ENCODE assay signal across 20 cellular contexts in the genomic region with DNA sequence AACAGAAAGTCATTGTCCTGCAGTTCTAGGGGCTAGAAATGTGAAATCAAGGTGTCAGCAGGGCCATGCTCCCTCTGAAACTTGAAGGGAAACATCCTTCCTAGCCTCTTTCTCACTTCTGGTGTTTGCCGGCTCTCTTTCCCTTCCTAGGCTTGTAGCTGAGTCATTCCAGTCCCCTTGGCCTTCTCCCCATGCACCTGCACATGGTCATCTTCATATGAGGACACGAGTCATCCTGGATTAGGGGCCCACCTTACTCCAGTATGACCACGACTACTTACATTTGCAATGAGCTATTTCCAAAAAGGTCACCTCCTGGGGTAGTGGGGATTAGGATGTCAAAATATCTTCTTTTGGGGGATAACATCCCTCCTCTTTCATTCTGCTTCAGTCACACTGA.
DNase-seq lines count a peak whose midpoint lies in the region; ATAC-seq and TF ChIP-seq lines count a peak whose summit lies in the region.
"Had no signal": no experiment of that assay in that cellular context is flagged by ENCODE, and none has a peak within 500 bp of the region (broad histone marks: within the 10 kb centered on the region; RNA-seq: fewer than 3 reads in every experiment).

No MANE protein-coding gene starts in this region.

- no peak for TF ChIP-seq CTCF in GM23338 (conservative IDR thresholded peaks at IDR 0.05; ENCODE audit: low read depth in 2 of 2)

- no peak overlapping the region for H3K4me3 Mint-ChIP-seq in activated naive CD8-positive, alpha-beta T cell treated with anti-CD3 and anti-CD28 coated beads, Interleukin-2, amount 50 U/mL, for 24 hours
- no peak overlapping the region for H3K4me3 Mint-ChIP-seq in activated naive CD8-positive, alpha-beta T cell treated with anti-CD3 and anti-CD28 coated beads for 36 hours
- no peak overlapping the region for H3K4me3 Mint-ChIP-seq in GM23338
- no peak overlapping the region for H3K4me3 Mint-ChIP-seq in natural killer cell treated with Interleukin-12 subunit alpha and Interleukin-12 subunit beta and Interleukin-15 and Interleukin-18, amount 100 ng/mL, for 72 hours
- H3K4me3 Mint-ChIP-seq: CD4-positive, alpha-beta memory T cell; H9; HFFc6 had no signal

- H4K20me1 ChIP-seq in GM23338 (replicated peaks; ENCODE audit: insufficient read depth) = no peaks in the 10 kb centered on the region
- H4K20me1 ChIP-seq: BLaER1 had no signal

- H3F3A ChIP-seq in GM23338 (replicated peaks; ENCODE audit: low read depth) = no peaks in the 10 kb centered on the region

- H2AFZ ChIP-seq in GM23338 = peak overlapping the region; percentile 28; the same call in 1 of the 2 replicates

- no peaks in the 10 kb centered on the region for H3K36me3 ChIP-seq in GM23338 (ENCODE audit: insufficient read depth)
- H3K36me3 ChIP-seq: BLaER1, Peyer's patch had no signal

- no peaks in the 10 kb centered on the region for H3K27me3 ChIP-seq in GM23338 (ENCODE audit: insufficient read depth)
- H3K27me3 ChIP-seq: BLaER1, Peyer's patch had no signal

- H3K4me2 ChIP-seq in GM23338 = no peak overlapping the region
- H3K4me2 ChIP-seq: BLaER1 had no signal

- no peak overlapping the region for H3K27ac Mint-ChIP-seq in activated naive CD8-positive, alpha-beta T cell treated with anti-CD3 and anti-CD28 coated beads, Interleukin-2, amount 50 U/mL, for 24 hours
- H3K27ac Mint-ChIP-seq in activated naive CD8-positive, alpha-beta T cell treated with anti-CD3 and anti-CD28 coated beads for 36 hours = no peak overlapping the region
- H3K27ac Mint-ChIP-seq in GM23338 = no peak overlapping the region
- H3K27ac Mint-ChIP-seq in natural killer cell treated with Interleukin-12 subunit alpha and Interleukin-12 subunit beta and Interleukin-15 and Interleukin-18, amount 100 ng/mL, for 72 hours = no peak overlapping the region
- H3K27ac Mint-ChIP-seq: H9, HFFc6 had no signal

- no peaks in the 10 kb centered on the region for H3K4me1 ChIP-seq in GM23338 (ENCODE audit: insufficient read depth)
- H3K4me1 ChIP-seq: Caco-2 had no signal

- H3K36me3 Mint-ChIP-seq in activated naive CD8-positive, alpha-beta T cell treated with anti-CD3 and anti-CD28 coated beads, Interleukin-2, amount 50 U/mL, for 24 hours (ENCODE audit: low read depth) = peaks cover 1% of the 10 kb centered on the region
- H3K36me3 Mint-ChIP-seq in activated naive CD8-positive, alpha-beta T cell treated with anti-CD3 and anti-CD28 coated beads for 36 hours = no peaks in the 10 kb centered on the region
- H3K36me3 Mint-ChIP-seq in GM23338 (ENCODE audit: low read depth) = no peaks in the 10 kb centered on the region
- H3K36me3 Mint-ChIP-seq in natural killer cell treated with Interleukin-12 subunit alpha and Interleukin-12 subunit beta and Interleukin-15 and Interleukin-18, amount 100 ng/mL, for 72 hours = no peaks in the 10 kb centered on the region
- H3K36me3 Mint-ChIP-seq: CD4-positive, alpha-beta memory T cell had no signal

- no peaks in the 10 kb centered on the region for H3K9me2 ChIP-seq in GM23338 (ENCODE audit: insufficient read depth)

- no peaks in the 10 kb centered on the region for H3K27me3 Mint-ChIP-seq in activated naive CD8-positive, alpha-beta T cell treated with anti-CD3 and anti-CD28 coated beads, Interleukin-2, amount 50 U/mL, for 24 hours
- no peaks in the 10 kb centered on the region for H3K27me3 Mint-ChIP-seq in activated naive CD8-positive, alpha-beta T cell treated with anti-CD3 and anti-CD28 coated beads for 36 hours
- H3K27me3 Mint-ChIP-seq in GM23338 (ENCODE audit: insufficient read depth, low read depth, poor library complexity) = peaks cover 3% of the 10 kb centered on the region
- peaks cover 0 to 6% of the 10 kb centered on the region in 2 donors for H3K27me3 Mint-ChIP-seq in natural killer cell treated with Interleukin-12 subunit alpha and Interleukin-12 subunit beta and Interleukin-15 and Interleukin-18, amount 100 ng/mL, for 72 hours
- H3K27me3 Mint-ChIP-seq: CD4-positive, alpha-beta memory T cell had no signal

- H3K9me3 Mint-ChIP-seq in activated naive CD8-positive, alpha-beta T cell treated with anti-CD3 and anti-CD28 coated beads, Interleukin-2, amount 50 U/mL, for 24 hours = peaks cover 4% of the 10 kb centered on the region
- no peaks in the 10 kb centered on the region for H3K9me3 Mint-ChIP-seq in activated naive CD8-positive, alpha-beta T cell treated with anti-CD3 and anti-CD28 coated beads for 36 hours
- no peaks in the 10 kb centered on the region; the same call in 2 of the 3 replicates for H3K9me3 Mint-ChIP-seq in GM23338
- no peaks in the 10 kb centered on the region for H3K9me3 Mint-ChIP-seq in natural killer cell treated with Interleukin-12 subunit alpha and Interleukin-12 subunit beta and Interleukin-15 and Interleukin-18, amount 100 ng/mL, for 72 hours
- H3K9me3 Mint-ChIP-seq: CD4-positive, alpha-beta memory T cell; H9 had no signal

- ATAC-seq in activated naive CD8-positive, alpha-beta T cell treated with anti-CD3 and anti-CD28 coated beads, Interleukin-2, amount 50 U/mL, for 24 hours = peak; percentile 29
- ATAC-seq in GM23338 = no peak
- ATAC-seq in natural killer cell treated with Interleukin-12 subunit alpha and Interleukin-12 subunit beta and Interleukin-15 and Interleukin-18, amount 100 ng/mL, for 72 hours = no peak
- ATAC-seq: SK-N-SH treated with all-trans-retinoic acid at 6 μM for 48 hours had no signal

- H3K4me3 ChIP-seq in GM23338 = no peak overlapping the region
- H3K4me3 ChIP-seq: BLaER1, Peyer's patch had no signal

- no peak overlapping the region for H3K27ac ChIP-seq in GM23338 (ENCODE audit: low read depth)
- H3K27ac ChIP-seq: BLaER1, Peyer's patch had no signal

- no peak for DNase-seq in activated naive CD8-positive, alpha-beta T cell treated with anti-CD3 and anti-CD28 coated beads, Interleukin-2, amount 50 U/mL, for 24 hours
- DNase-seq in activated naive CD8-positive, alpha-beta T cell treated with anti-CD3 and anti-CD28 coated beads for 36 hours = no peak
- DNase-seq in GM23338 (ENCODE audit: low spot score) (no peak), kidney tubule cell (ENCODE audit: low spot score) (peak; percentile 9), D341Med (ENCODE audit: low spot score) (no peak)
- no peak for DNase-seq in activated effector memory CD4-positive, alpha-beta T cell treated with anti-CD3 and anti-CD28 coated beads, Interleukin-2, amount 50 U/mL, for 16 hours
- DNase-seq in natural killer cell treated with Interleukin-12 subunit alpha and Interleukin-12 subunit beta and Interleukin-15 and Interleukin-18, amount 100 ng/mL, for 72 hours (ENCODE audit: low spot score) = no peak
- DNase-seq: Caco-2; CD4-positive, alpha-beta memory T cell; H9; HFFc6; Karpas-422; NCI-H1694 treated with DMSO at 0.1 percent for 48 hours; NCI-H2081 treated with DMSO at 0.1 percent for 48 hours; NCI-H446 treated with DMSO at 0.1 percent for 48 hours; NCI-H526 treated with DMSO at 0.1 percent for 48 hours; NK-92 treated with Interleukin-12 subunit alpha and Interleukin-12 subunit beta, amount 100 ng/mL, for 24 hours; Peyer's patch had no signal

- H3K4me1 Mint-ChIP-seq in activated naive CD8-positive, alpha-beta T cell treated with anti-CD3 and anti-CD28 coated beads, Interleukin-2, amount 50 U/mL, for 24 hours = peaks cover 47% of the 10 kb centered on the region
- peaks cover 33% of the 10 kb centered on the region for H3K4me1 Mint-ChIP-seq in activated naive CD8-positive, alpha-beta T cell treated with anti-CD3 and anti-CD28 coated beads for 36 hours
- no peaks in the 10 kb centered on the region for H3K4me1 Mint-ChIP-seq in GM23338
- peaks cover 22 to 27% of the 10 kb centered on the region in 2 donors for H3K4me1 Mint-ChIP-seq in natural killer cell treated with Interleukin-12 subunit alpha and Interleukin-12 subunit beta and Interleukin-15 and Interleukin-18, amount 100 ng/mL, for 72 hours (ENCODE audit: low read depth in 2 of 2)

- no peaks in the 10 kb centered on the region for H3K79me2 ChIP-seq in GM23338 (replicated peaks; ENCODE audit: insufficient read depth)

TF ChIP-seq in GM23338, 12 proteins besides CTCF, POLR2A, EP300 and RAD21 (continues in another document):
- TF ChIP-seq CREB1 (CRISPR knock-in tag; IDR thresholded peaks at IDR 0.05; ENCODE audit: low read depth) = no peak
- no peak for TF ChIP-seq NANOG (IDR thresholded peaks at IDR 0.05; ENCODE audit: borderline replicate concordance)
- TF ChIP-seq ZNF331 (CRISPR knock-in tag; IDR thresholded peaks at IDR 0.05; ENCODE audit: low read depth) = no peak
